ENCODE assay signal across 8 cellular contexts in genomic region chr18:54392621-54393023, GRCh38. TPM values are rescaled to one million over a fixed set of nuclear protein-coding genes. Genes with fewer than 3 reads are reported as not detected.
A peak's percentile ranks its signal among the peaks of the same experiment; 100 is the strongest.
DNase-seq lines count a peak whose midpoint lies in the region; FAIRE-seq and TF ChIP-seq lines count a peak whose summit lies in the region.

No MANE protein-coding gene starts in this region.

- DNase-seq in GM12864 (ENCODE audit: low read depth), result peak; percentile 33
- peak; percentile 23 for DNase-seq in HEK293T (ENCODE audit: extremely low spot score)
- peak; percentile 80 for DNase-seq in MV-4-11 (lab: John Stamatoyannopoulos, UW)
- peak; percentile 82 for DNase-seq in SIG-M5 treated with dmso at 0.1 percent for 504 hours (lab: John Stamatoyannopoulos, UW; ENCODE audit: unreplicated experiment)
- peak; percentile 63 to 78 for DNase-seq in erythroblast (lab: John Stamatoyannopoulos, UW)
- no peak for DNase-seq in neural crest cell (ENCODE audit: low read depth, low spot score)
- DNase-seq in effector CD4-positive, alpha-beta T cell, result no peak

- H3K27ac Mint-ChIP-seq in neural crest cell (ENCODE audit: unreplicated experiment), result no peak overlapping the region

- peak; percentile 77 for FAIRE-seq in A204.1 (lab: Jason Lieb, UNC)

- H3K27me3 Mint-ChIP-seq in neural crest cell (ENCODE audit: low read depth), result no peaks in the 10 kb centered on the region

- H3K4me1 Mint-ChIP-seq in neural crest cell, result peaks cover 13% of the 10 kb centered on the region

- TF ChIP-seq POLR2A in erythroblast (IDR thresholded peaks at IDR 0.05; ENCODE audit: low read length), result no peak

- peaks cover 6% of the 10 kb centered on the region for H3K36me3 Mint-ChIP-seq in neural crest cell (ENCODE audit: low read depth)

- TF ChIP-seq CTCF in GM12864 (IDR thresholded peaks at IDR 0.05; ENCODE audit: low read depth, low read length, missing control alignments), result peak; percentile 69
- peak; percentile 80 for TF ChIP-seq CTCF in neural crest cell (conservative IDR thresholded peaks at IDR 0.05)

- H3K4me3 Mint-ChIP-seq in neural crest cell, result no peak overlapping the region

- POLR2A ChIA-PET in HEK293T (lab: Yijun Ruan, JAX), result interaction anchor here (0.6 to 1.1 kb wide), 2 partner anchors 35 to 36 kb away, joined by 3 read pairs; partner anchors contain the start of genes C18orf54 and STARD6

- no peak overlapping the region for H3K4me3 ChIP-seq in GM12864 (ENCODE audit: low read depth, low read length)

- peaks cover 8% of the 10 kb centered on the region for H3K9me3 Mint-ChIP-seq in neural crest cell

- CTCF ChIA-PET in HEK293T (lab: Yijun Ruan, JAX), result interaction anchor here (0.5 to 0.6 kb wide), 4 partner anchors 9 to 852 kb away, joined by 3 read pairs; no protein-coding TSS in a partner anchor

TF ChIP-seq in HEK293T, 16 proteins besides CTCF, POLR2A, EP300 and RAD21:
- TF ChIP-seq ZNF384 (IDR thresholded peaks at IDR 0.05) (no peak), ELF4 (IDR thresholded peaks at IDR 0.05) (no peak), L3MBTL2 (conservative IDR thresholded peaks at IDR 0.05) (no peak), ARNT (IDR thresholded peaks at IDR 0.05) (no peak), LEF1 (IDR thresholded peaks at IDR 0.05; ENCODE audit: borderline replicate concordance) (no peak), CTBP1 (IDR thresholded peaks at IDR 0.05; ENCODE audit: borderline replicate concordance) (no peak), FOXM1 (IDR thresholded peaks at IDR 0.05; ENCODE audit: borderline replicate concordance) (no peak), SP1 (IDR thresholded peaks at IDR 0.05) (no peak), FOXK2 (IDR thresholded peaks at IDR 0.05) (no peak), TARDBP (IDR thresholded peaks at IDR 0.05) (no peak), BHLHE40 (IDR thresholded peaks at IDR 0.05; ENCODE audit: borderline replicate concordance) (no peak)
- TF ChIP-seq, protein P1, sequence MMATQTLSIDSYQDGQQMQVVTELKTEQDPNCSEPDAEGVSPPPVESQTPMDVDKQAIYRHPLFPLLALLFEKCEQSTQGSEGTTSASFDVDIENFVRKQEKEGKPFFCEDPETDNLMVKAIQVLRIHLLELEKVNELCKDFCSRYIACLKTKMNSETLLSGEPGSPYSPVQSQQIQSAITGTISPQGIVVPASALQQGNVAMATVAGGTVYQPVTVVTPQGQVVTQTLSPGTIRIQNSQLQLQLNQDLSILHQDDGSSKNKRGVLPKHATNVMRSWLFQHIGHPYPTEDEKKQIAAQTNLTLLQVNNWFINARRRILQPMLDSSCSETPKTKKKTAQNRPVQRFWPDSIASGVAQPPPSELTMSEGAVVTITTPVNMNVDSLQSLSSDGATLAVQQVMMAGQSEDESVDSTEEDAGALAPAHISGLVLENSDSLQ (IDR thresholded peaks at IDR 0.05), result no peak

RNA-seq across cellular contexts. Expression of gene C18orf54, which starts 34.9 kb away (rescaled TPM):
- 27.9 and 30.6 TPM in 2 replicates for total RNA-seq in neural crest cell

RNA-seq across cellular contexts. Expression of gene STARD6, which starts 35.0 kb away (rescaled TPM):
- total RNA-seq in neural crest cell, result 0.35 TPM in 1 of 2 replicates, not detected in the other

Comparison
In these comparisons a context has a peak if more than half of its experiments do, and no peak if none do; other contexts are left out.
1. DNase-seq: peak in GM12864 (single experiment), HEK293T (single experiment), MV-4-11 (single experiment), SIG-M5 treated with dmso at 0.1 percent for 504 hours (single experiment) and erythroblast (2 of 2); none in neural crest cell (single experiment) and effector CD4-positive, alpha-beta T cell (single experiment).